In the genomic region with DNA sequence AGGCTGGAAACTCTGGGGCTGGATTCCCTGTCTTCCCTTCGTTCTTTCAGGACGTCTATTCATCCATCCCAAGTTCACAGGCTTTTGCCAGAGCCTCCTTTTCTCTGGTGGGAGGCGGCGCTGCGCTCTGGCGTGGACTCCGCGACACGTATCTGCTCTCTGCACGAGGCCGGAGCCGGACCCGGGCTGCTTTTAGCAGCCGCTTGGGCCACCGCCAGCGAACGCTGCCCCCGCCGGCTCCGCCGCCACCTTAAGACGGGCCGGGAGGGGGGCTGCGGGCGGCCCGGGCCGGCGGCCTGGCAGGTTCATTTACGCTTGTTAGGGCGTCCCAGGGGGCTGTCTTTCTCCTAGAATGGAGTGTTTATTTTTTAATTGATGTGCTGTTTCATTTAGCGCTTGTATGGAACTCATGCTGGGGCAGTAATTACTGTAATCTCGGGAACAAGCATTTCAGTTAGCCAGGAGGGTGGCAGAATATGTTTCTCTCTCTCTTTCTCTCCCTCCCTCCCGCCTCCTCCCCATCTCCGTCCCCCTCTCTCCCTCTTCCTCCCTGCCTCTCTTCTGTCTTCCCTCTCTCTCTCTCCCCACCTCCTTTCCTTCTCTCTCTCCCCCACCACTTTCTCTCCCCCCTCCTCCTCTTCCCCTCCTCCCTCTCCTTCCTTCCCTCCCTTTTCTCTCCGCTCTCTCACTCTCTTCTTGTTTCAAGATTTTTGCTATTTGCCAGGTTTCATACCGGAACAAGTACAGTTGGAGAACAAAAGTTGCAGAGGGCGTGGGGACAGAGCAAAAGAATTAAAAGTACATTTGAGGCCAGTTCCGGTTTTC, we compare ENCODE assay signal across 8 cellular contexts. TPM values are rescaled to one million over a fixed set of nuclear protein-coding genes. Genes with fewer than 3 reads are reported as not detected.
A peak's percentile ranks its signal among the peaks of the same experiment; 100 is the strongest.
DNase-seq lines count a peak whose midpoint lies in the region; ATAC-seq and TF ChIP-seq lines count a peak whose summit lies in the region.

No MANE protein-coding gene starts in this region.

- H3K4me1 ChIP-seq in ACC112 (ENCODE audit: control insufficient read depth, insufficient read depth, low read length, unreplicated experiment), result no peaks in the 10 kb centered on the region
- H3K4me1 ChIP-seq in smooth muscle cell (ENCODE audit: low read depth), result peaks cover 23% of the 10 kb centered on the region

- H3K4me2 ChIP-seq in smooth muscle cell, result peak overlapping the region; percentile 85

- H3F3A ChIP-seq in smooth muscle cell (ENCODE audit: low read depth), result no peaks in the 10 kb centered on the region

- DNase-seq in H7, result peak; percentile 87
- peak; percentile 25 for DNase-seq in SK-N-DZ (ENCODE audit: low spot score)
- DNase-seq in coronary artery (ENCODE audit: low spot score), result peak; percentile 81
- peak; percentile 15 for DNase-seq in smooth muscle cell (lab: John Stamatoyannopoulos, UW; ENCODE audit: unreplicated experiment)

- TF ChIP-seq CTCF in coronary artery (IDR thresholded peaks at IDR 0.05) (no peak), smooth muscle cell (IDR thresholded peaks at IDR 0.05; ENCODE audit: borderline replicate concordance, insufficient read depth, poor library complexity, severe bottlenecking) (no peak)

- H3K4me3 ChIP-seq in ACC112 (ENCODE audit: low read depth, low read length) (peak overlapping the region; percentile 93), H7 (ENCODE audit: insufficient read depth, low read depth, low read length) (peak overlapping the region; percentile 73), coronary artery (peak overlapping the region; percentile 81), smooth muscle cell (peak overlapping the region; percentile 64)

- no peaks in the 10 kb centered on the region for H3K79me2 ChIP-seq in ACC112 (ENCODE audit: control insufficient read depth, insufficient read depth, low read length, unreplicated experiment)
- H3K79me2 ChIP-seq in smooth muscle cell (ENCODE audit: low read depth), result peaks cover 12% of the 10 kb centered on the region

- H3K36me3 ChIP-seq in ACC112 (ENCODE audit: insufficient read depth, low read length), result no peaks in the 10 kb centered on the region
- H3K36me3 ChIP-seq in H7 (replicated peaks; ENCODE audit: control insufficient read depth, insufficient read depth, low read length), result no peaks in the 10 kb centered on the region
- no peaks in the 10 kb centered on the region for H3K36me3 ChIP-seq in smooth muscle cell (ENCODE audit: low read depth)

- H2AFZ ChIP-seq in ACC112 (ENCODE audit: low read length, unreplicated experiment) (peak overlapping the region; percentile 97), smooth muscle cell (ENCODE audit: low read depth) (peak overlapping the region; percentile 96)

- no peaks in the 10 kb centered on the region for H3K9me3 ChIP-seq in smooth muscle cell (replicated peaks; ENCODE audit: low read depth)

- H3K27ac ChIP-seq in ACC112 (ENCODE audit: low read depth, low read length) (no peak overlapping the region), coronary artery (peak overlapping the region; percentile 76 to 81), layer of hippocampus (ENCODE audit: low read depth, low read length) (peak overlapping the region; percentile 30), smooth muscle cell (ENCODE audit: low read depth) (no peak overlapping the region)

- ATAC-seq in HG02763 (IDR thresholded peaks at IDR 0.05; ENCODE audit: unreplicated experiment) (no peak), HG03520 (IDR thresholded peaks at IDR 0.05; ENCODE audit: unreplicated experiment) (no peak)

- H3K9ac ChIP-seq in smooth muscle cell (ENCODE audit: low read depth), result no peak overlapping the region

- peaks cover 13% of the 10 kb centered on the region for H4K20me1 ChIP-seq in smooth muscle cell (ENCODE audit: low read depth)

- WGBS in smooth muscle cell (ENCODE audit: low lambda C conversion rate), result 1% methylated on average over 35 of the region's 38 CpGs

- no peaks in the 10 kb centered on the region for H3K27me3 ChIP-seq in ACC112 (ENCODE audit: insufficient read depth, low read length)
- H3K27me3 ChIP-seq in H7 (ENCODE audit: control insufficient read depth, insufficient read depth, low read length), result peaks cover 19% of the 10 kb centered on the region
- H3K27me3 ChIP-seq in layer of hippocampus (ENCODE audit: control insufficient read depth, insufficient read depth, low read length), result no peaks in the 10 kb centered on the region
- H3K27me3 ChIP-seq in smooth muscle cell (ENCODE audit: low read depth), result peaks cover 4% of the 10 kb centered on the region

RNA-seq across cellular contexts. Expression of a gene that starts 1.3 kb away (rescaled TPM):
- 43.0 and 76.2 TPM in 2 replicates for total RNA-seq in H7 (2014; rRNA removed; shearing (Covaris generic))
- polyA plus RNA-seq in SK-N-DZ (2014; cell fraction: cytosol; rRNA removed), result 1.1 and 1.3 TPM in 2 replicates
- polyA plus RNA-seq in SK-N-DZ (2014; cell fraction: nucleus; rRNA removed), result 0.28 and 0.52 TPM in 2 replicates
- 12.0 and 15.3 TPM in 2 replicates for total RNA-seq in smooth muscle cell
- 4.8 and 6.8 TPM in 2 replicates for polyA plus RNA-seq in smooth muscle cell

RNA-seq across cellular contexts. Expression of a gene that starts 38.2 kb away (rescaled TPM):
- not detected in 2 replicates for total RNA-seq in H7 (2014; rRNA removed; shearing (Covaris generic))
- 0.18 TPM in 1 of 2 replicates, not detected in the other for polyA plus RNA-seq in SK-N-DZ (2014; cell fraction: cytosol; rRNA removed)
- polyA plus RNA-seq in SK-N-DZ (2014; cell fraction: nucleus; rRNA removed), result not detected in 2 replicates
- not detected in 2 replicates for total RNA-seq in smooth muscle cell
- polyA plus RNA-seq in smooth muscle cell, result not detected in 2 replicates

Comparison
In these comparisons a context has a peak if more than half of its experiments do, and no peak if none do; other contexts are left out.
1. H3K27ac ChIP-seq: peak in coronary artery (2 of 2) and layer of hippocampus (single experiment); none in ACC112 (single experiment) and smooth muscle cell (single experiment).
2. DNase-seq: peak in every context shown above with its lines; median percentile 87 in H7; 81 in coronary artery; 25 in SK-N-DZ; 15 in smooth muscle cell.
3. Peak in every context shown above with its lines, with median percentiles within 50 percentile points of each other: H3K4me3 ChIP-seq.